ENCODE assay signal across 18 cellular contexts in the genomic region with DNA sequence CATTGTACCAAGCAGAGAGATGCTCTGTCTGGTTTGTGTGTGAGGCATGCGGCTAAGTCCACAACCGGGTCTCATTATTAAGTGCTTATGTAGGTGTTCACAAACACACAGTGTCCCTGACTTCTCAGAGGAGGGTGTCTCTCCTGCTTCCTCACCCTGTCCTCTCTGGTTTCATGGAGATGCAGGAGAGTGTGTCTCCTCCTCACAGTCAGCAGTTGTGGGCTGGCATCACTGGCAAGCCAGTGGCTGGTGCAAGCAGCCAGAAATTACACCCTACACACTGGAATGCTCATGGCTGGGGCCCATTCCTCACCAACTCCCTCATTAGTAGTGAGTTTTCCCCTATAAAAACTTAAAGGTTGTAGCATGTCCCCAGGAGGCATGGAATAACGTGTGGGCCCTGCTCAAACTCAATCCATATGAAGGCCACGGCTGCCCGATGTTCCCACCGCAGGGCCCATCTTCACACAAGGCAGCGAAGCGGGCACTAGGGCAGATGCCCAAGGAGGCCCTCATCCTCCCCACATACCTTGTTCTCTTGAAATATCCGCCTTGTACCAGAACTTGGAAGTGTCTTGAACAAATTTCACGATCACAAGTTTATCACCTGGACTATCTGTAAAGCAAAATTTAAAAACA.
DNase-seq lines count a peak whose midpoint lies in the region; ATAC-seq and TF ChIP-seq lines count a peak whose summit lies in the region.
"Had no signal": no experiment of that assay in that cellular context is flagged by ENCODE, and none has a peak within 500 bp of the region (broad histone marks: within the 10 kb centered on the region; RNA-seq: fewer than 3 reads in every experiment).

No MANE protein-coding gene starts in this region.

- H3K4me2 ChIP-seq in parathyroid adenoma (ENCODE audit: low read length): no peak overlapping the region
- H3K4me2 ChIP-seq: A549, BLaER1 had no signal

- no peak overlapping the region for H3K9ac ChIP-seq in parathyroid adenoma
- H3K9ac ChIP-seq: BLaER1 had no signal

- DNase-seq in right cardiac atrium (no peak), Right ventricle myocardium superior (no peak), coronary artery (ENCODE audit: low spot score) (peak; percentile 40), NCI-H446 treated with DMSO at 0.1 percent for 48 hours (lab: John Stamatoyannopoulos, UW) (no peak), NCI-H187 (lab: John Stamatoyannopoulos, UW) (no peak), amygdala (lab: John Stamatoyannopoulos, UW) (no peak)
- DNase-seq: Calu3; CD4-positive, alpha-beta memory T cell; GF-D8; Karpas-422; NCI-H1105; NCI-H510A treated with DMSO at 0.1 percent for 48 hours; NCI-H774; OCI-M1; SHP77 treated with DMSO at 0.1 percent for 48 hours had no signal

- H3K27ac ChIP-seq in right cardiac atrium (ENCODE audit: low read length) (peak overlapping the region; percentile 40), coronary artery (no peak overlapping the region), parathyroid adenoma (peak overlapping the region; percentile 80)
- H3K27ac ChIP-seq: A549, BLaER1 had no signal

- intact Hi-C loops in right cardiac atrium (cut with DNase I): loop anchor here in 1 of 4 donors (2.0 kb wide), 1 partner anchor 29 kb away; no protein-coding TSS in a partner anchor
- intact Hi-C loops in Right ventricle myocardium superior (cut with DNase I): no loop called here

- H3K36me3 ChIP-seq in parathyroid adenoma (ENCODE audit: control insufficient read depth, insufficient read depth, low read length): no peaks in the 10 kb centered on the region

- H3K9me3 ChIP-seq in right cardiac atrium (ENCODE audit: control insufficient read depth, low read length) (no peaks in the 10 kb centered on the region), parathyroid adenoma (ENCODE audit: control insufficient read depth, low read length) (no peaks in the 10 kb centered on the region)
- H3K9me3 ChIP-seq: A549, BLaER1 had no signal

- H3K79me2 ChIP-seq in parathyroid adenoma: no peaks in the 10 kb centered on the region

- H3K4me3 ChIP-seq in right cardiac atrium (ENCODE audit: low read length) (no peak overlapping the region), coronary artery (no peak overlapping the region), parathyroid adenoma (ENCODE audit: low read depth, low read length) (no peak overlapping the region)
- H3K4me3 ChIP-seq: A549, BLaER1 had no signal

- ATAC-seq in right cardiac atrium: no peak
- ATAC-seq in Right ventricle myocardium superior (ENCODE audit: poor library complexity): no peak

- H3K4me1 ChIP-seq in right cardiac atrium (ENCODE audit: control insufficient read depth, insufficient read depth, low read length) (peaks cover 2% of the 10 kb centered on the region), parathyroid adenoma (peaks cover 33% of the 10 kb centered on the region)
- H3K4me1 ChIP-seq: A549 had no signal

- TF ChIP-seq CTCF in coronary artery (IDR thresholded peaks at IDR 0.05): no peak
- TF ChIP-seq CTCF in parathyroid adenoma (IDR thresholded peaks at IDR 0.05): no peak

- H3K27me3 ChIP-seq in right cardiac atrium (ENCODE audit: control insufficient read depth, insufficient read depth): no peaks in the 10 kb centered on the region
- no peaks in the 10 kb centered on the region for H3K27me3 ChIP-seq in parathyroid adenoma (ENCODE audit: control insufficient read depth, insufficient read depth, low read length)
- H3K27me3 ChIP-seq: BLaER1 had no signal

- 92% methylated on average over 10 of the region's 10 CpGs for WGBS in right cardiac atrium

- no peak overlapping the region for H2AFZ ChIP-seq in parathyroid adenoma

Comparison
In these comparisons a context has a peak if more than half of its experiments do, and no peak if none do; other contexts are left out.
1. H3K27ac ChIP-seq: peak in right cardiac atrium (single experiment) and parathyroid adenoma (single experiment); none in coronary artery (0 of 2).